In the genomic region with DNA sequence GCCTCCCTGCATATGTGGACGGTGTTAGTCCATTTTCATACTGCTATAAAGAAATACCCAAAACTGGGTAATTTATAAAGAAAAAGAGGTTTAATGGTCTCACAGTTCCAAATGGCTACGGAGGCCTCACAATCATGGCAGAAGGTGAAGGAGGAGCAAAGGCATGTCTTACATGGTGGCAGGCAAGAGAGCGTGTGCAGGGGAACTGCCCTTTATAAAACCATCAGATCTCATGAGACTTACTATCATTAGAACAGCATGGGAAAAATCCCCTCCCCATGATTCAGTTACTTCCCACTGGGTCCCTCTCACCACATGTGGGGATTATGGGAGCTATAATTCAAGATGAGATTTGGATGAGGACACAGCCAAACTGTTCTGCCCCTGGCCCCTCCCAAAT, we compare ENCODE assay signal across 8 cellular contexts. TPM values are rescaled to one million over a fixed set of nuclear protein-coding genes. Genes with fewer than 3 reads are reported as not detected.
DNase-seq lines count a peak whose midpoint lies in the region; ATAC-seq and TF ChIP-seq lines count a peak whose summit lies in the region.
"Not testable (repeated sequence)": the region's sequence is repeated elsewhere in the genome, so short reads cannot be mapped to it uniquely, and the experiment has no call there.

No MANE protein-coding gene starts in this region.

- peak overlapping the region; percentile 97 for H3K4me3 ChIP-seq in AG04449 (ENCODE audit: low read depth, low read length)
- H3K4me3 ChIP-seq in HEK293 (ENCODE audit: low read depth, low read length), result not testable (repeated sequence)
- H3K4me3 ChIP-seq in PC-9, result peak overlapping the region; percentile 79
- peak overlapping the region; percentile 94 for H3K4me3 ChIP-seq in iPS-15b (ENCODE audit: low read depth, low read length)
- H3K4me3 ChIP-seq in neural cell (ENCODE audit: low read length), result peak overlapping the region; percentile 73
- H3K4me3 ChIP-seq in stomach, result peak overlapping the region in 2 of 4 donors; percentile 92 to 98

- peaks cover 24% of the 10 kb centered on the region for H3K79me2 ChIP-seq in PC-9 (ENCODE audit: low read depth)
- H3K79me2 ChIP-seq in neural cell (replicated peaks; ENCODE audit: insufficient read depth, low read length), result not testable (repeated sequence)

- H3K9ac ChIP-seq in iPS-15b (ENCODE audit: low read depth, low read length), result not testable (repeated sequence)
- H3K9ac ChIP-seq in neural cell (ENCODE audit: low read length), result peak overlapping the region; percentile 73

- H3K27ac Mint-ChIP-seq in activated T-cell treated with anti-CD3 and anti-CD28 coated beads, Interleukin-2, amount 50 U/mL, for 72 hours, result peak overlapping the region; percentile 99

- intact Hi-C loops in PC-9 (cut with micrococcal nuclease; ENCODE audit: unreplicated experiment), result loop anchor here (5.0 to 10.0 kb wide), 3 partner anchors 34 to 642 kb away; a partner anchor contains a TSS
- intact Hi-C loops in stomach (cut with DNase I; ENCODE audit: low total_unique reads), result not testable (repeated sequence)

- not testable (repeated sequence) for H3K27me3 Mint-ChIP-seq in activated T-cell treated with anti-CD3 and anti-CD28 coated beads, Interleukin-2, amount 50 U/mL, for 72 hours (ENCODE audit: low read depth)

- H3K9me3 ChIP-seq in HEK293 (ENCODE audit: control insufficient read depth, insufficient read depth, low read depth, low read length); PC-9 (ENCODE audit: insufficient read depth, low read depth); iPS-15b (ENCODE audit: control insufficient read depth, insufficient read depth, low read length); neural cell (ENCODE audit: low read length); stomach: not testable (repeated sequence)

- not testable (repeated sequence) for ATAC-seq in activated T-cell treated with anti-CD3 and anti-CD28 coated beads, Interleukin-2, amount 50 U/mL, for 72 hours (replicated peaks in 1 of 2)

- not testable (repeated sequence) for H3K4me1 ChIP-seq in HEK293 (ENCODE audit: control insufficient read depth, insufficient read depth, low read length); iPS-15b (ENCODE audit: control insufficient read depth, insufficient read depth, low read length)
- peaks cover 18% of the 10 kb centered on the region for H3K4me1 ChIP-seq in PC-9 (replicated peaks; ENCODE audit: insufficient read depth)
- peaks cover 34 to 67% (median 49%) of the 10 kb centered on the region in 4 donors for H3K4me1 ChIP-seq in stomach

- 96 to 98% (median 97%) methylated on average over 3 of the region's 3 CpGs for WGBS in stomach, 5 donors

- H3K4me2 ChIP-seq in PC-9 (peak overlapping the region; percentile 84), neural cell (ENCODE audit: low read length) (peak overlapping the region; percentile 94)

- BruUV-seq in PC-9 (replicated peaks; lab: Mats Ljungman, UMichigan), result not testable (repeated sequence)

- not testable (repeated sequence) for TF ChIP-seq RAD21 in neural cell (conservative IDR thresholded peaks at IDR 0.05)

- not testable (repeated sequence) for TF ChIP-seq POLR2A in stomach (IDR thresholded peaks at IDR 0.05)

- peak overlapping the region; percentile 94; the same call in 1 of the 2 replicates for H2AFZ ChIP-seq in PC-9
- not testable (repeated sequence) for H2AFZ ChIP-seq in neural cell (ENCODE audit: low read depth, low read length)

- not testable (repeated sequence) for H3K9me2 ChIP-seq in PC-9 (ENCODE audit: insufficient read depth); neural cell (ENCODE audit: insufficient read depth, low read length)

- H3K27ac ChIP-seq in HEK293 (ENCODE audit: extremely low read depth, low read depth, low read length); PC-9: not testable (repeated sequence)
- H3K27ac ChIP-seq in caudate nucleus (ENCODE audit: low read depth, low read length) (peak overlapping the region; percentile 96), neural cell (ENCODE audit: low read length) (peak overlapping the region; percentile 90), stomach (peak overlapping the region in 4 of 5 donors; percentile 89 to 95 (median 93))

- H3K27me3 ChIP-seq in PC-9 (ENCODE audit: insufficient read depth, low read depth); iPS-15b (ENCODE audit: control insufficient read depth, insufficient read depth, low read length); neural cell (ENCODE audit: insufficient read depth, low read depth, low read length); stomach: not testable (repeated sequence)

- H4K20me1 ChIP-seq in PC-9 (ENCODE audit: insufficient read depth); neural cell (ENCODE audit: insufficient read depth): not testable (repeated sequence)

- not testable (repeated sequence) for TF ChIP-seq CTCF in AG04449 (IDR thresholded peaks at IDR 0.05; ENCODE audit: insufficient read depth, low read length, missing control alignments); HEK293 (tag by site-specific recombination; IDR thresholded peaks at IDR 0.05); PC-9 (conservative IDR thresholded peaks at IDR 0.05); neural cell (IDR thresholded peaks at IDR 0.05; ENCODE audit: poor library complexity, severe bottlenecking); stomach (IDR thresholded peaks at IDR 0.05)

- CTCF ChIA-PET in AG04449 (lab: Yijun Ruan, JAX), result interaction anchor here (0.6 kb wide), 1 partner anchor 8 kb away, joined by 3 read pairs; no protein-coding TSS in a partner anchor
- CTCF ChIA-PET in HEK293 (lab: Yijun Ruan, JAX), result interaction anchor here (0.7 to 1.4 kb wide), 2 partner anchors 27 to 178 kb away, joined by 3 to 4 read pairs; no protein-coding TSS in a partner anchor
- CTCF ChIA-PET in PC-9 (lab: Charles Lee), result not testable (repeated sequence)

- peak overlapping the region; percentile 100 for H3K4me3 Mint-ChIP-seq in activated T-cell treated with anti-CD3 and anti-CD28 coated beads, Interleukin-2, amount 50 U/mL, for 72 hours

- not testable (repeated sequence) for DNase-seq in AG04449 (ENCODE audit: low read depth, low spot score); PC-9; activated T-cell treated with anti-CD3 and anti-CD28 coated beads, Interleukin-2, amount 50 U/mL, for 72 hours; caudate nucleus (lab: John Stamatoyannopoulos, UW); stomach

- not testable (repeated sequence) for H3K9me3 Mint-ChIP-seq in activated T-cell treated with anti-CD3 and anti-CD28 coated beads, Interleukin-2, amount 50 U/mL, for 72 hours

- peaks cover 9 to 40% of the 10 kb centered on the region in 2 donors for H3K36me3 Mint-ChIP-seq in activated T-cell treated with anti-CD3 and anti-CD28 coated beads, Interleukin-2, amount 50 U/mL, for 72 hours (ENCODE audit: insufficient read depth in 2 of 2)

- H3K36me3 ChIP-seq in HEK293 (ENCODE audit: control insufficient read depth in 2 of 2, insufficient read depth in 1 of 2, low read length in 2 of 2) (peaks cover 0 to 24% of the 10 kb centered on the region in 2 experiments; a peak in 2 of 3 replicates), PC-9 (ENCODE audit: low read depth) (peaks cover 15% of the 10 kb centered on the region), stomach (peaks cover 0 to 20% (median 16%) of the 10 kb centered on the region in 4 donors)
- H3K36me3 ChIP-seq in iPS-15b (ENCODE audit: control insufficient read depth, insufficient read depth, low read length); neural cell (ENCODE audit: insufficient read depth, low read length): not testable (repeated sequence)

- not testable (repeated sequence) for H3F3A ChIP-seq in PC-9 (ENCODE audit: insufficient read depth, low read depth); neural cell (ENCODE audit: insufficient read depth, low read length, poor library complexity, severe bottlenecking)

- peaks cover 50% of the 10 kb centered on the region for H3K4me1 Mint-ChIP-seq in activated T-cell treated with anti-CD3 and anti-CD28 coated beads, Interleukin-2, amount 50 U/mL, for 72 hours (ENCODE audit: low read depth)

- POLR2A ChIA-PET in AG04449 (lab: Yijun Ruan, JAX); HEK293 (lab: Yijun Ruan, JAX); PC-9 (lab: Charles Lee; ENCODE audit: unreplicated experiment): not testable (repeated sequence)

- TF ChIP-seq EP300 in neural cell (conservative IDR thresholded peaks at IDR 0.05; ENCODE audit: poor library complexity, severe bottlenecking); stomach (IDR thresholded peaks at IDR 0.05): not testable (repeated sequence)

TF ChIP-seq in HEK293, 187 proteins besides CTCF, POLR2A, EP300 and RAD21:
- TF ChIP-seq SETDB1 (IDR thresholded peaks at IDR 0.05; ENCODE audit: insufficient read length, low read length), result peak; percentile 33

RNA-seq across cellular contexts. Expression of a gene that starts 1.3 kb away (rescaled TPM):
- total RNA-seq in PC-9 (2021), result 15.6 and 18.1 TPM in 2 replicates
- total RNA-seq in activated T-cell treated with anti-CD3 and anti-CD28 coated beads, Interleukin-2, amount 50 U/mL, for 72 hours, result 10 to 100 TPM in 1 of 2 donors, 1 to 10 TPM in 1; 5.9 to 11.0 TPM
- 4.6 TPM in 2 replicates for polyA plus RNA-seq in neural cell
- polyA minus RNA-seq in neural cell, result 12.2 and 14.6 TPM in 2 replicates
- total RNA-seq in stomach, result 100 to 1,000 TPM in 1 of 5 donors, 10 to 100 TPM in 3, 1 to 10 TPM in 1; 2.9 to 102 (median 23.0) TPM
- polyA plus RNA-seq in stomach, result 10 to 100 TPM in 2 of 3 donors, 1 to 10 TPM in 1; 8.1 to 12.5 (median 10.3) TPM

RNA-seq across cellular contexts. Expression of a gene that starts 1.4 kb away (rescaled TPM):
- total RNA-seq in PC-9 (2021), result 28.7 and 31.7 TPM in 2 replicates
- 10 to 100 TPM; 25.2 to 25.9 TPM for total RNA-seq in activated T-cell treated with anti-CD3 and anti-CD28 coated beads, Interleukin-2, amount 50 U/mL, for 72 hours
- polyA plus RNA-seq in neural cell, result 22.5 and 26.0 TPM in 2 replicates
- 38.1 and 38.5 TPM in 2 replicates for polyA minus RNA-seq in neural cell
- 10 to 100 TPM; 18.1 to 46.7 (median 34.1) TPM for total RNA-seq in stomach
- 10 to 100 TPM; 13.9 to 21.7 (median 14.7) TPM for polyA plus RNA-seq in stomach
